8 cellular contexts compared by ENCODE assay signal in genomic region chr6:138593100-138593877, GRCh38.
DNase-seq lines count a peak whose midpoint lies in the region; ATAC-seq and TF ChIP-seq lines count a peak whose summit lies in the region.

No MANE protein-coding gene starts in this region.

- peaks cover 7% of the 10 kb centered on the region for H3K4me1 ChIP-seq in CD4-positive, CD25-positive, alpha-beta regulatory T cell (ENCODE audit: control insufficient read depth, insufficient read depth, low read length, poor library complexity, severe bottlenecking)
- H3K4me1 ChIP-seq in lung (ENCODE audit: control insufficient read depth in 2 of 2, insufficient read depth in 2 of 2, low read length in 2 of 2), result peaks cover 0 to 2% of the 10 kb centered on the region in 2 donors

- ATAC-seq in CD4-positive, CD25-positive, alpha-beta regulatory T cell (ENCODE audit: low read depth in 2 of 2), result peak; percentile 84 to 85
- ATAC-seq in GM19463 (IDR thresholded peaks at IDR 0.05; ENCODE audit: unreplicated experiment) (peak; percentile 83), HG03457 (IDR thresholded peaks at IDR 0.05; ENCODE audit: unreplicated experiment) (peak; percentile 78), lung (ENCODE audit: insufficient read depth, low FRiP score) (peak; percentile 82)
- peak; percentile 70 for ATAC-seq in central memory CD8-positive, alpha-beta T cell (replicated peaks; ENCODE audit: extremely low read depth, poor library complexity, severe bottlenecking)
- ATAC-seq in stimulated activated naive B cell treated with anti-CD40 and anti-IgM and Interleukin-4, amounts not matched to agents 10 μg/mL and 1 μg/mL and 100 μg/mL, for 72 hours (replicated peaks), result peak; percentile 92

- H3K27me3 ChIP-seq in CD4-positive, CD25-positive, alpha-beta regulatory T cell (ENCODE audit: control insufficient read depth, insufficient read depth, low read length), result no peaks in the 10 kb centered on the region
- no peaks in the 10 kb centered on the region for H3K27me3 ChIP-seq in lung (ENCODE audit: control insufficient read depth, insufficient read depth)

- H3K27me3 Mint-ChIP-seq in CD4-positive, CD25-positive, alpha-beta regulatory T cell, result no peaks in the 10 kb centered on the region
- H3K27me3 Mint-ChIP-seq in central memory CD8-positive, alpha-beta T cell, result no peaks in the 10 kb centered on the region
- H3K27me3 Mint-ChIP-seq in stimulated activated naive B cell treated with anti-CD40 and anti-IgM and Interleukin-4, amounts not matched to agents 10 μg/mL and 1 μg/mL and 100 μg/mL, for 72 hours, result no peaks in the 10 kb centered on the region

- H3K4me3 Mint-ChIP-seq in CD4-positive, CD25-positive, alpha-beta regulatory T cell, result peak overlapping the region in 2 of 4 donors; percentile 45 to 47
- H3K4me3 Mint-ChIP-seq in central memory CD8-positive, alpha-beta T cell, result peak overlapping the region; percentile 60
- H3K4me3 Mint-ChIP-seq in stimulated activated naive B cell treated with anti-CD40 and anti-IgM and Interleukin-4, amounts not matched to agents 10 μg/mL and 1 μg/mL and 100 μg/mL, for 72 hours, result peak overlapping the region; percentile 80 to 82

- H3K27ac Mint-ChIP-seq in CD4-positive, CD25-positive, alpha-beta regulatory T cell, result peak overlapping the region in 2 of 3 donors; percentile 26 to 63
- H3K27ac Mint-ChIP-seq in central memory CD8-positive, alpha-beta T cell (ENCODE audit: low read depth), result peak overlapping the region; percentile 39
- H3K27ac Mint-ChIP-seq in stimulated activated naive B cell treated with anti-CD40 and anti-IgM and Interleukin-4, amounts not matched to agents 10 μg/mL and 1 μg/mL and 100 μg/mL, for 72 hours, result peak overlapping the region; percentile 99

- WGBS in lung, 2 donors, result 10 to 13% methylated on average over 12 of the region's 12 CpGs

- no peaks in the 10 kb centered on the region for H3K36me3 ChIP-seq in CD4-positive, CD25-positive, alpha-beta regulatory T cell (ENCODE audit: control insufficient read depth, insufficient read depth, low read length)
- H3K36me3 ChIP-seq in lung (ENCODE audit: control insufficient read depth in 2 of 2, insufficient read depth in 2 of 2, low read length in 2 of 2), result peaks cover 0 to 1% of the 10 kb centered on the region in 2 donors

- H3K27ac ChIP-seq in CD4-positive, CD25-positive, alpha-beta regulatory T cell (ENCODE audit: insufficient read depth, low read length, poor library complexity, severe bottlenecking), result no peak overlapping the region
- peak overlapping the region; percentile 46 to 73 for H3K27ac ChIP-seq in lung (ENCODE audit: low read depth in 1 of 2, low read length in 1 of 2)

- H3K4me1 Mint-ChIP-seq in CD4-positive, CD25-positive, alpha-beta regulatory T cell, result peaks cover 10 to 20% (median 15%) of the 10 kb centered on the region in 4 donors
- H3K4me1 Mint-ChIP-seq in central memory CD8-positive, alpha-beta T cell, result peaks cover 25% of the 10 kb centered on the region
- H3K4me1 Mint-ChIP-seq in stimulated activated naive B cell treated with anti-CD40 and anti-IgM and Interleukin-4, amounts not matched to agents 10 μg/mL and 1 μg/mL and 100 μg/mL, for 72 hours, result peaks cover 29 to 50% of the 10 kb centered on the region in 2 donors

- DNase-seq in CD4-positive, CD25-positive, alpha-beta regulatory T cell, result peak in 2 of 3 donors; percentile 5 to 64
- DNase-seq in SW 1271 (lab: John Stamatoyannopoulos, UW) (peak; percentile 92 to 96), lung (ENCODE audit: low spot score) (peak; percentile 53), OCI-M2 (lab: John Stamatoyannopoulos, UW; ENCODE audit: unreplicated experiment) (no peak)
- DNase-seq in central memory CD8-positive, alpha-beta T cell (ENCODE audit: low spot score in 2 of 2), result no peak
- peak; percentile 67 for DNase-seq in stimulated activated naive B cell treated with anti-CD40 and anti-IgM and Interleukin-4, amounts not matched to agents 10 μg/mL and 1 μg/mL and 100 μg/mL, for 72 hours

- TF ChIP-seq CTCF in lung (IDR thresholded peaks at IDR 0.05; ENCODE audit: control extremely low read depth, extremely low read depth), result no peak

- H3K9me3 Mint-ChIP-seq in CD4-positive, CD25-positive, alpha-beta regulatory T cell, result peaks cover 0 to 2% (median 0%) of the 10 kb centered on the region in 7 donors
- H3K9me3 Mint-ChIP-seq in central memory CD8-positive, alpha-beta T cell, result no peaks in the 10 kb centered on the region
- no peaks in the 10 kb centered on the region for H3K9me3 Mint-ChIP-seq in stimulated activated naive B cell treated with anti-CD40 and anti-IgM and Interleukin-4, amounts not matched to agents 10 μg/mL and 1 μg/mL and 100 μg/mL, for 72 hours

- H3K36me3 Mint-ChIP-seq in CD4-positive, CD25-positive, alpha-beta regulatory T cell, result no peaks in the 10 kb centered on the region
- H3K36me3 Mint-ChIP-seq in central memory CD8-positive, alpha-beta T cell (ENCODE audit: insufficient read depth), result no peaks in the 10 kb centered on the region
- H3K36me3 Mint-ChIP-seq in stimulated activated naive B cell treated with anti-CD40 and anti-IgM and Interleukin-4, amounts not matched to agents 10 μg/mL and 1 μg/mL and 100 μg/mL, for 72 hours, result no peaks in the 10 kb centered on the region

- H3K9me3 ChIP-seq in CD4-positive, CD25-positive, alpha-beta regulatory T cell (ENCODE audit: control insufficient read depth in 2 of 2, low read length in 2 of 2), result no peaks in the 10 kb centered on the region
- no peaks in the 10 kb centered on the region for H3K9me3 ChIP-seq in lung (ENCODE audit: control insufficient read depth in 2 of 2, insufficient read depth in 1 of 2, low read length in 1 of 2)

- peak overlapping the region; percentile 60 for H3K4me3 ChIP-seq in CD4-positive, CD25-positive, alpha-beta regulatory T cell (ENCODE audit: low read depth, low read length)
- H3K4me3 ChIP-seq in lung, result no peak overlapping the region

Comparison
In these comparisons a context has a peak if more than half of its experiments do, and no peak if none do; other contexts are left out.
1. DNase-seq: peak in CD4-positive, CD25-positive, alpha-beta regulatory T cell (2 of 3), SW 1271 (2 of 2), lung (single experiment) and stimulated activated naive B cell treated with anti-CD40 and anti-IgM and Interleukin-4, amounts not matched to agents 10 μg/mL and 1 μg/mL and 100 μg/mL, for 72 hours (single experiment); none in central memory CD8-positive, alpha-beta T cell (0 of 2) and OCI-M2 (single experiment).
2. H3K27ac Mint-ChIP-seq: peak in every context shown above with its lines; median percentile 99 in stimulated activated naive B cell treated with anti-CD40 and anti-IgM and Interleukin-4, amounts not matched to agents 10 μg/mL and 1 μg/mL and 100 μg/mL, for 72 hours; 44 in CD4-positive, CD25-positive, alpha-beta regulatory T cell; 39 in central memory CD8-positive, alpha-beta T cell.
3. Peak in every context shown above with its lines, with median percentiles within 50 percentile points of each other: ATAC-seq.